Comparison of ENCODE assay signal across 8 cellular contexts in genomic region chr16:969508-970378, GRCh38. TPM values are rescaled to one million over a fixed set of nuclear protein-coding genes. Genes with fewer than 3 reads are reported as not detected.
DNase-seq lines count a peak whose midpoint lies in the region; ATAC-seq and TF ChIP-seq lines count a peak whose summit lies in the region.

No MANE protein-coding gene starts in this region.

- peak overlapping the region; percentile 77 for H3K4me3 Mint-ChIP-seq in activated B cell treated with CpG ODN at 0.5 μM for 24 hours

- CTCF ChIA-PET in activated B cell treated with CpG ODN at 0.5 μM for 24 hours (lab: Charles Lee) = no interaction called here

- no peak for TF ChIP-seq EP300 in ovary (IDR thresholded peaks at IDR 0.05)

- H3K9me3 ChIP-seq in ovary = no peaks in the 10 kb centered on the region

- H3K4me3 ChIP-seq in ovary = peak overlapping the region; percentile 96

- intact Hi-C loops in activated B cell treated with CpG ODN at 0.5 μM for 24 hours (cut with micrococcal nuclease) = loop anchor here (2.0 to 10.0 kb wide), 3 partner anchors 163 to 645 kb away; partner anchors contain the start of genes ANTKMT, CRAMP1 and IFT140
- intact Hi-C loops in ovary (cut with DNase I) = no loop called here

- no peak overlapping the region for H3K27ac Mint-ChIP-seq in activated B cell treated with CpG ODN at 0.5 μM for 24 hours

- H3K36me3 ChIP-seq in ovary = no peaks in the 10 kb centered on the region

- peak overlapping the region; percentile 75 for H3K27ac ChIP-seq in 22Rv1
- no peak overlapping the region for H3K27ac ChIP-seq in ovary

- peaks cover 19% of the 10 kb centered on the region for H3K4me1 Mint-ChIP-seq in activated B cell treated with CpG ODN at 0.5 μM for 24 hours

- no peak for TF ChIP-seq POLR2A in ovary (IDR thresholded peaks at IDR 0.05)

- WGBS in ovary, 3 donors = 31 to 49% (median 33%) methylated on average over 36 to 53 of the region's 53 CpGs

- H3K4me1 ChIP-seq in ovary (ENCODE audit: insufficient read depth) = peaks cover 10% of the 10 kb centered on the region

- TF ChIP-seq CTCF in 22Rv1 (IDR thresholded peaks at IDR 0.05) (no peak), activated B cell treated with CpG ODN at 0.5 μM for 24 hours (IDR thresholded peaks at IDR 0.05) (no peak), ovary (IDR thresholded peaks at IDR 0.05) (no peak)

- H3K27me3 ChIP-seq in ovary = no peaks in the 10 kb centered on the region

- peaks cover 4% of the 10 kb centered on the region for H3K27me3 Mint-ChIP-seq in activated B cell treated with CpG ODN at 0.5 μM for 24 hours

- POLR2A ChIA-PET in activated B cell treated with CpG ODN at 0.5 μM for 24 hours (lab: Charles Lee) = interaction anchor here (0.9 kb wide), 1 partner anchor 11 kb away, joined by 3 read pairs; no protein-coding TSS in a partner anchor

- H3K9me3 Mint-ChIP-seq in activated B cell treated with CpG ODN at 0.5 μM for 24 hours = no peaks in the 10 kb centered on the region

- peaks cover 31% of the 10 kb centered on the region for H3K36me3 Mint-ChIP-seq in activated B cell treated with CpG ODN at 0.5 μM for 24 hours (ENCODE audit: low read depth)

- ATAC-seq in GM21619 (IDR thresholded peaks at IDR 0.05; ENCODE audit: unreplicated experiment) = peak; percentile 14
- ATAC-seq in activated B cell treated with CpG ODN at 0.5 μM for 24 hours (ENCODE audit: low read depth) = no peak
- no peak for ATAC-seq in HG02798 (IDR thresholded peaks at IDR 0.05; ENCODE audit: poor library complexity, unreplicated experiment)
- ATAC-seq in GM18858 (IDR thresholded peaks at IDR 0.05; ENCODE audit: unreplicated experiment) = no peak

- DNase-seq in activated B cell treated with CpG ODN at 0.5 μM for 24 hours (no peak), globus pallidus (ENCODE audit: low spot score) (peak; percentile 29), ovary (peak; percentile 34 to 72 (median 57)), kidney glomerular epithelial cell (lab: John Stamatoyannopoulos, UW) (no peak)

RNA-seq across cellular contexts. Expression of gene LMF1, which starts 1.0 kb away (rescaled TPM):
- total RNA-seq in activated B cell treated with CpG ODN at 0.5 μM for 24 hours (30.7 and 36.1 TPM in 2 replicates), ovary (10 to 100 TPM; 18.7 to 31.9 (median 23.8) TPM)
- 10 to 100 TPM in 1 of 2 donors, 1 to 10 TPM in 1; 7.8 to 17.8 TPM for polyA plus RNA-seq in ovary

RNA-seq across cellular contexts. Expression of gene SOX8, which starts 11.8 kb away (rescaled TPM):
- 0.18 and 0.27 TPM in 2 replicates for total RNA-seq in activated B cell treated with CpG ODN at 0.5 μM for 24 hours
- total RNA-seq in ovary = under 1 TPM; 0.08 to 0.48 (median 0.32) TPM
- under 1 TPM; 0.25 to 0.52 TPM for polyA plus RNA-seq in ovary

Comparison
In these comparisons a context has a peak if more than half of its experiments do, and no peak if none do; other contexts are left out.
1. DNase-seq: peak in globus pallidus (single experiment) and ovary (5 of 5); none in activated B cell treated with CpG ODN at 0.5 μM for 24 hours (single experiment) and kidney glomerular epithelial cell (single experiment).